ENCODE assay signal across 13 cellular contexts in genomic region chr15:39438260-39438659, GRCh38.
DNase-seq lines count a peak whose midpoint lies in the region; ATAC-seq and TF ChIP-seq lines count a peak whose summit lies in the region.
"Had no signal": no experiment of that assay in that cellular context is flagged by ENCODE, and none has a peak within 500 bp of the region (broad histone marks: within the 10 kb centered on the region; RNA-seq: fewer than 3 reads in every experiment).

No MANE protein-coding gene starts in this region.

- in situ Hi-C loops in IMR-90 (cut with MboI; ENCODE audit: low sequenced_read_pairs): no loop called here

- no peaks in the 10 kb centered on the region for H3K36me3 ChIP-seq in IMR-90 (ENCODE audit: control insufficient read depth, insufficient read depth, low read length)
- H3K36me3 ChIP-seq in gastroesophageal sphincter: no peaks in the 10 kb centered on the region
- no peaks in the 10 kb centered on the region for H3K36me3 ChIP-seq in smooth muscle cell (ENCODE audit: low read depth)
- H3K36me3 ChIP-seq: HAP-1 had no signal

- H3F3A ChIP-seq in smooth muscle cell (ENCODE audit: low read depth): no peaks in the 10 kb centered on the region

- H3K4me3 ChIP-seq in IMR-90 (ENCODE audit: insufficient read depth, low read depth, low read length): no peak overlapping the region
- no peak overlapping the region for H3K4me3 ChIP-seq in gastroesophageal sphincter
- H3K4me3 ChIP-seq in right cardiac atrium (ENCODE audit: low read length): no peak overlapping the region
- H3K4me3 ChIP-seq in smooth muscle cell: no peak overlapping the region
- H3K4me3 ChIP-seq: HAP-1 had no signal

- H4K91ac ChIP-seq in IMR-90 (ENCODE audit: insufficient read depth, low read depth, low read length): no peak overlapping the region

- H3K79me2 ChIP-seq in smooth muscle cell (ENCODE audit: low read depth): no peaks in the 10 kb centered on the region

- H3K9me1 ChIP-seq in IMR-90 (ENCODE audit: insufficient read depth, low read length): no peaks in the 10 kb centered on the region

- no peak overlapping the region for H3K14ac ChIP-seq in IMR-90 (replicated peaks; ENCODE audit: low read depth, low read length)

- H3K4me1 ChIP-seq in IMR-90 (ENCODE audit: control insufficient read depth, insufficient read depth, low read length) (peaks cover 2% of the 10 kb centered on the region; the same call in 1 of the 2 replicates), gastroesophageal sphincter (peaks cover 3 to 34% (median 7%) of the 10 kb centered on the region in 3 donors), right cardiac atrium (ENCODE audit: control insufficient read depth, insufficient read depth, low read length) (peaks cover 10% of the 10 kb centered on the region), smooth muscle cell (ENCODE audit: low read depth) (peaks cover 7% of the 10 kb centered on the region)
- H3K4me1 ChIP-seq: HAP-1 had no signal

- TF ChIP-seq CTCF in IMR-90 (conservative IDR thresholded peaks at IDR 0.05; ENCODE audit: low read depth, low read length): no peak
- no peak for TF ChIP-seq CTCF in gastroesophageal sphincter (IDR thresholded peaks at IDR 0.05)
- no peak for TF ChIP-seq CTCF in smooth muscle cell (IDR thresholded peaks at IDR 0.05; ENCODE audit: borderline replicate concordance, insufficient read depth, poor library complexity, severe bottlenecking)

- DNase-seq in IMR-90 (no peak), right cardiac atrium (peak; percentile 46 to 67 (median 55)), smooth muscle cell (lab: John Stamatoyannopoulos, UW; ENCODE audit: unreplicated experiment) (no peak), NCI-H2107 (lab: John Stamatoyannopoulos, UW) (no peak), SIG-M5 (lab: John Stamatoyannopoulos, UW) (no peak), activated gamma-delta T cell (lab: John Stamatoyannopoulos, UW) (no peak)
- DNase-seq: AML-193; CD4-positive, CD25-positive, alpha-beta regulatory T cell; DMS79; Kasumi-1; NCI-H2029 had no signal

- H2AFZ ChIP-seq in IMR-90 (replicated peaks; ENCODE audit: low read length, poor library complexity): no peak overlapping the region
- no peak overlapping the region for H2AFZ ChIP-seq in smooth muscle cell (ENCODE audit: low read depth)

- H4K5ac ChIP-seq in IMR-90 (ENCODE audit: low read depth, low read length): no peak overlapping the region

- H4K20me1 ChIP-seq in IMR-90 (ENCODE audit: insufficient read depth, low read length) (no peaks in the 10 kb centered on the region), smooth muscle cell (ENCODE audit: low read depth) (no peaks in the 10 kb centered on the region)

- no peak overlapping the region for H2AK9ac ChIP-seq in IMR-90 (replicated peaks; ENCODE audit: low read depth, low read length, poor library complexity)

- no peaks in the 10 kb centered on the region for H3K27me3 ChIP-seq in IMR-90 (ENCODE audit: control insufficient read depth, insufficient read depth, low read length)
- H3K27me3 ChIP-seq in gastroesophageal sphincter: no peaks in the 10 kb centered on the region
- H3K27me3 ChIP-seq in right cardiac atrium (ENCODE audit: control insufficient read depth, insufficient read depth): no peaks in the 10 kb centered on the region
- H3K27me3 ChIP-seq in smooth muscle cell (ENCODE audit: low read depth): no peaks in the 10 kb centered on the region

- H3K56ac ChIP-seq in IMR-90 (ENCODE audit: extremely low read depth, insufficient read depth, low read length): no peak overlapping the region

- 90% methylated on average over 2 of the region's 5 CpGs; no CpG with 5 or more reads in 1 of the 2 experiments for WGBS in IMR-90 (ENCODE audit: extremely low coverage in 2 of 2, insufficient read length in 1 of 2), 2 experiments
- WGBS in gastroesophageal sphincter (ENCODE audit: low coverage in 1 of 2), 2 donors: 50 to 60% methylated on average over 1 to 2 of the region's 5 CpGs
- WGBS in right cardiac atrium: 36% methylated on average over 5 of the region's 5 CpGs
- WGBS in smooth muscle cell (ENCODE audit: low lambda C conversion rate): 57% methylated on average over 5 of the region's 5 CpGs

- H3K18ac ChIP-seq in IMR-90 (ENCODE audit: low read depth, low read length): no peak overlapping the region

- H2BK15ac ChIP-seq in IMR-90 (ENCODE audit: low read depth, low read length): no peak overlapping the region

- BruUV-seq in IMR-90 (replicated peaks; lab: Mats Ljungman, UMichigan): no TSS peak

- no peak overlapping the region for H2BK120ac ChIP-seq in IMR-90 (ENCODE audit: low read depth, low read length)

- no peak overlapping the region for H2BK20ac ChIP-seq in IMR-90 (ENCODE audit: low read depth, low read length)

- intact Hi-C loops in IMR-90 (cut with micrococcal nuclease) (no loop called here), right cardiac atrium (cut with DNase I) (loop anchor here in 2 of 4 donors (10.0 kb wide), 2 partner anchors 57 to 137 kb away; no protein-coding TSS in a partner anchor)

- TF ChIP-seq RAD21 in IMR-90 (IDR thresholded peaks at IDR 0.05; ENCODE audit: low read length): no peak

- TF ChIP-seq POLR2A in IMR-90 (IDR thresholded peaks at IDR 0.05; ENCODE audit: low read depth, low read length): no peak
- no peak for TF ChIP-seq POLR2A in gastroesophageal sphincter (IDR thresholded peaks at IDR 0.05)

- peak overlapping the region; percentile 25 for H2AK5ac ChIP-seq in IMR-90 (ENCODE audit: low read depth, low read length)

- ATAC-seq in IMR-90 (ENCODE audit: low read depth): no peak
- ATAC-seq in gastroesophageal sphincter: peak; percentile 30
- ATAC-seq in right cardiac atrium: peak; percentile 69 to 75

- no peak for TF ChIP-seq EP300 in gastroesophageal sphincter (IDR thresholded peaks at IDR 0.05)

- POLR2A ChIA-PET in IMR-90 (lab: Charles Lee; ENCODE audit: unreplicated experiment): no interaction called here

- H3K27ac ChIP-seq in IMR-90 (ENCODE audit: insufficient read depth, low read length) (no peak overlapping the region), gastroesophageal sphincter (no peak overlapping the region), right cardiac atrium (ENCODE audit: low read length) (no peak overlapping the region), smooth muscle cell (ENCODE audit: low read depth) (peak overlapping the region; percentile 82)

- no peak overlapping the region for H3K4ac ChIP-seq in IMR-90 (ENCODE audit: low read depth, low read length)

- dilution Hi-C loops in IMR-90 (cut with HindIII; ENCODE audit: low sequenced_read_pairs, unreplicated experiment): no loop called here

- no peak overlapping the region for H3K23ac ChIP-seq in IMR-90 (ENCODE audit: low read depth, low read length)

- no peak overlapping the region for H4K8ac ChIP-seq in IMR-90 (ENCODE audit: low read depth in 2 of 2, low read length in 2 of 2)

- H3K9me3 ChIP-seq in IMR-90 (ENCODE audit: control insufficient read depth, insufficient read depth, low read length): no peaks in the 10 kb centered on the region
- H3K9me3 ChIP-seq in gastroesophageal sphincter: no peaks in the 10 kb centered on the region
- no peaks in the 10 kb centered on the region for H3K9me3 ChIP-seq in right cardiac atrium (ENCODE audit: control insufficient read depth, low read length)
- no peaks in the 10 kb centered on the region for H3K9me3 ChIP-seq in smooth muscle cell (replicated peaks; ENCODE audit: low read depth)
- H3K9me3 ChIP-seq: HAP-1 had no signal

- no peak overlapping the region for H2BK5ac ChIP-seq in IMR-90 (ENCODE audit: low read depth, low read length, poor library complexity, severe bottlenecking)

- H3K9ac ChIP-seq in IMR-90 (ENCODE audit: low read depth, low read length) (no peak overlapping the region), smooth muscle cell (ENCODE audit: low read depth) (no peak overlapping the region)

- CTCF ChIA-PET in IMR-90 (lab: Yijun Ruan, JAX): no interaction called here

- no peak overlapping the region for H3K4me2 ChIP-seq in IMR-90 (ENCODE audit: low read depth, low read length)
- no peak overlapping the region for H3K4me2 ChIP-seq in smooth muscle cell

- no peaks in the 10 kb centered on the region for H3K79me1 ChIP-seq in IMR-90 (ENCODE audit: low read depth in 1 of 2, low read length in 2 of 2)

TF ChIP-seq in IMR-90, 13 proteins besides CTCF, POLR2A, EP300 and RAD21:
- no peak for TF ChIP-seq FOS (IDR thresholded peaks at IDR 0.05; ENCODE audit: low read depth, low read length)
- TF ChIP-seq CHD1 (IDR thresholded peaks at IDR 0.05; ENCODE audit: low read depth, low read length): no peak
- no peak for TF ChIP-seq SMC3 (IDR thresholded peaks at IDR 0.05; ENCODE audit: low read depth, low read length)

Comparison
In these comparisons a context has a peak if more than half of its experiments do, and no peak if none do; other contexts are left out.
1. DNase-seq: peak in right cardiac atrium (3 of 3); none in IMR-90 (single experiment), smooth muscle cell (single experiment), NCI-H2107 (single experiment), SIG-M5 (single experiment) and activated gamma-delta T cell (single experiment).